Comparison of ENCODE assay signal across 31 cellular contexts in genomic region chr7:114158275-114158674, GRCh38.
"Had no signal": no experiment of that assay in that cellular context is flagged by ENCODE, and none has a peak within 500 bp of the region (broad histone marks: within the 10 kb centered on the region; RNA-seq: fewer than 3 reads in every experiment).

No MANE protein-coding gene starts in this region.

- H3K27ac Mint-ChIP-seq: activated B cell treated with CpG ODN at 0.5 μM for 24 hours; activated CD4-positive, alpha-beta memory T cell treated with anti-CD3 and anti-CD28 coated beads for 36 hours; activated naive CD4-positive, alpha-beta T cell treated with anti-CD3 and anti-CD28 coated beads for 36 hours; activated naive CD4-positive, alpha-beta T cell treated with anti-CD3 and anti-CD28 coated beads, Interleukin-2, amount 50 U/mL, for 72 hours; activated T-helper 1 cell treated with anti-CD3 and anti-CD28 coated beads, Interleukin-12 subunit alpha, Interleukin-12 subunit beta, Interleukin-2, Interleukin-4 antibody, amounts not matched to agents 30 ng/mL and 10 ng/mL and 1 ng/mL, durations not matched to agents 14 hours and 24 hours and 36 hours had no signal

- H3K36me3 ChIP-seq: adrenal gland, breast epithelium, MG63 had no signal

- ATAC-seq: activated naive CD4-positive, alpha-beta T cell treated with anti-CD3 and anti-CD28 coated beads, Interleukin-2, amount 50 U/mL, for 72 hours; activated T-cell treated with anti-CD3 and anti-CD28 coated beads, Interleukin-2, amount 50 U/mL, for 4 hours; body of pancreas had no signal

- H3K4me1 Mint-ChIP-seq: activated B cell treated with CpG ODN at 0.5 μM for 24 hours had no signal

- H3K36me3 Mint-ChIP-seq: activated CD4-positive, alpha-beta memory T cell treated with anti-CD3 and anti-CD28 coated beads for 36 hours; activated naive CD4-positive, alpha-beta T cell treated with anti-CD3 and anti-CD28 coated beads, Interleukin-2, amount 50 U/mL, for 72 hours had no signal

- H3K4me3 Mint-ChIP-seq: activated B cell treated with CpG ODN at 0.5 μM for 24 hours; activated CD4-positive, alpha-beta memory T cell treated with anti-CD3 and anti-CD28 coated beads for 36 hours; activated naive CD4-positive, alpha-beta T cell treated with anti-CD3 and anti-CD28 coated beads for 36 hours; activated T-cell treated with anti-CD3 and anti-CD28 coated beads, Interleukin-2, amount 50 U/mL, for 4 hours; activated T-helper 1 cell treated with anti-CD3 and anti-CD28 coated beads, Interleukin-12 subunit alpha, Interleukin-12 subunit beta, Interleukin-2, Interleukin-4 antibody, amounts not matched to agents 30 ng/mL and 10 ng/mL and 1 ng/mL, durations not matched to agents 14 hours and 24 hours and 36 hours had no signal

- H3K4me3 ChIP-seq: adrenal gland, body of pancreas, breast epithelium, MG63, PC-9 had no signal

- DNase-seq: activated B cell treated with CpG ODN at 0.5 μM for 24 hours; activated CD4-positive, alpha-beta memory T cell treated with anti-CD3 and anti-CD28 coated beads for 36 hours; activated CD4-positive, alpha-beta T cell treated with anti-CD3 and anti-CD28 coated beads for 4 hours; activated CD4-positive, alpha-beta T cell treated with anti-CD3 and anti-CD28 coated beads, Interleukin-2, amount 50 U/mL, for 1 hour; activated CD4-positive, CD25-positive, alpha-beta regulatory T cell treated with anti-CD3 and anti-CD28 coated beads, Interleukin-2, amount 50 U/mL, for 72 hours; activated CD8-positive, alpha-beta memory T cell treated with anti-CD3 and anti-CD28 coated beads, Interleukin-2, amount 50 U/mL, for 4 hours; activated gamma-delta T cell treated with Interleukin-2 at 50 U/mL for 16 hours; activated naive CD4-positive, alpha-beta T cell treated with anti-CD3 and anti-CD28 coated beads for 36 hours; activated T-cell treated with anti-CD3 and anti-CD28 coated beads for 4 hours; activated T-cell treated with anti-CD3 and anti-CD28 coated beads, Interleukin-2, amount 50 U/mL, for 4 hours; adrenal gland; body of pancreas; Kasumi-1; MG63; NCI-H1048; NCI-H1436 treated with DMSO at 0.1 percent for 48 hours; NCI-H1694 treated with DMSO at 0.1 percent for 48 hours; NCI-H2029; NCI-H345; NCI-H524 treated with DMSO at 0.1 percent for 48 hours; NK-92 treated with Interleukin-12 subunit alpha and Interleukin-12 subunit beta, amount 100 ng/mL, for 24 hours; PC-9; Right ventricle myocardium superior; SW 1271; T-helper 1 cell; T-helper 2 cell; T-helper 9 cell had no signal

- FAIRE-seq: astrocyte had no signal

- H3K27me3 ChIP-seq: adrenal gland, body of pancreas, breast epithelium, MG63 had no signal

- H3K27me3 Mint-ChIP-seq: activated B cell treated with CpG ODN at 0.5 μM for 24 hours; activated CD4-positive, alpha-beta memory T cell treated with anti-CD3 and anti-CD28 coated beads for 36 hours had no signal

- H3K9me3 Mint-ChIP-seq: activated B cell treated with CpG ODN at 0.5 μM for 24 hours; activated CD4-positive, alpha-beta memory T cell treated with anti-CD3 and anti-CD28 coated beads for 36 hours; activated naive CD4-positive, alpha-beta T cell treated with anti-CD3 and anti-CD28 coated beads for 36 hours; activated T-cell treated with anti-CD3 and anti-CD28 coated beads, Interleukin-2, amount 50 U/mL, for 4 hours; activated T-helper 1 cell treated with anti-CD3 and anti-CD28 coated beads, Interleukin-12 subunit alpha, Interleukin-12 subunit beta, Interleukin-2, Interleukin-4 antibody, amounts not matched to agents 30 ng/mL and 10 ng/mL and 1 ng/mL, durations not matched to agents 14 hours and 24 hours and 36 hours had no signal
